ENCODE assay signal across 12 cellular contexts in the genomic region with DNA sequence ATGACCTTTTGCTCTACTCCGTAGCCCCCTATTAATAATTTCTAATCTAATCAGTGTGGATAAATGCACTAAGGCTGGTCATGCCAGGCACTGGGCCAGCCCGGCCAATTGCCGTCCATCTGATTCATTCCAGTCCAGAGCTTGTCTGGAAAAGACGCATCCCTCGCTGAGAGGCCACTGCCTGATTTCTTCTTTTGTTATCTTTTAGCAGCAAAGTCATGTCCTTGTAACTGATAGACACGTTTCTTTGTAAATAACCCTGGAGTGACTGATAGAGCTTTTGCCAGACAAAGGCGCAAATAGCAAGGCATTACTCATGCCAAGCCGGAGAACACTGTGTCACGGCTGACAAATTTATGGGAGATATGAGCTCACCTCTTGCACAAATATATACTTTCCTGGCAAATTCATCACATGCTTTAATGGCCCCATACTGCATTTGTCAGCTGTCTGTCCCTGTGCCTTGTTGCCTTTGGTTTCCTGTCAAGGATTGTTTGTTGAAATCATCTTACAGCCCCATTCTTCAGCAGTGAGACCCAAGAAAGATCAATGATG.
DNase-seq lines count a peak whose midpoint lies in the region; ATAC-seq and TF ChIP-seq lines count a peak whose summit lies in the region.
"Had no signal": no experiment of that assay in that cellular context is flagged by ENCODE, and none has a peak within 500 bp of the region (broad histone marks: within the 10 kb centered on the region; RNA-seq: fewer than 3 reads in every experiment).

No MANE protein-coding gene starts in this region.

- intact Hi-C loops in left ventricle myocardium inferior (cut with micrococcal nuclease), result no loop called here

- H3K9ac ChIP-seq in smooth muscle cell (ENCODE audit: low read depth), result peak overlapping the region; percentile 36
- H3K9ac ChIP-seq: KMS-11 had no signal

- 11% methylated on average over 9 of the region's 9 CpGs for WGBS in smooth muscle cell (ENCODE audit: low lambda C conversion rate)

- no peak for ATAC-seq in stimulated activated effector memory CD8-positive, alpha-beta T cell treated with anti-CD3 and anti-CD28 coated beads, Interleukin-12 subunit alpha, Interleukin-12 subunit beta, amount 100 ng/mL, for 72 hours
- no peak for ATAC-seq in GM18520 (IDR thresholded peaks at IDR 0.05; ENCODE audit: unreplicated experiment)
- ATAC-seq: T-cell had no signal

- H3K9me3 Mint-ChIP-seq in stimulated activated effector memory CD8-positive, alpha-beta T cell treated with anti-CD3 and anti-CD28 coated beads, Interleukin-12 subunit alpha, Interleukin-12 subunit beta, amount 100 ng/mL, for 72 hours, result no peaks in the 10 kb centered on the region
- H3K9me3 Mint-ChIP-seq: H9 had no signal

- no peaks in the 10 kb centered on the region for H3K79me2 ChIP-seq in smooth muscle cell (ENCODE audit: low read depth)

- no peaks in the 10 kb centered on the region for H3F3A ChIP-seq in smooth muscle cell (ENCODE audit: low read depth)

- no peaks in the 10 kb centered on the region for H3K9me3 ChIP-seq in left ventricle myocardium inferior (replicated peaks)
- H3K9me3 ChIP-seq in smooth muscle cell (replicated peaks; ENCODE audit: low read depth), result no peaks in the 10 kb centered on the region

- H3K4me1 Mint-ChIP-seq in stimulated activated effector memory CD8-positive, alpha-beta T cell treated with anti-CD3 and anti-CD28 coated beads, Interleukin-12 subunit alpha, Interleukin-12 subunit beta, amount 100 ng/mL, for 72 hours, result no peaks in the 10 kb centered on the region
- H3K4me1 Mint-ChIP-seq: H9, T-cell had no signal

- peak overlapping the region; percentile 50 for H3K4me2 ChIP-seq in smooth muscle cell
- H3K4me2 ChIP-seq: KMS-11 had no signal

- H3K4me1 ChIP-seq in left ventricle myocardium inferior (peaks cover 19% of the 10 kb centered on the region), smooth muscle cell (ENCODE audit: low read depth) (no peaks in the 10 kb centered on the region)

- H3K4me3 ChIP-seq in left ventricle myocardium inferior, result no peak overlapping the region
- H3K4me3 ChIP-seq in smooth muscle cell, result no peak overlapping the region

- no peaks in the 10 kb centered on the region for H3K36me3 Mint-ChIP-seq in stimulated activated effector memory CD8-positive, alpha-beta T cell treated with anti-CD3 and anti-CD28 coated beads, Interleukin-12 subunit alpha, Interleukin-12 subunit beta, amount 100 ng/mL, for 72 hours
- H3K36me3 Mint-ChIP-seq: T-cell had no signal

- no peak overlapping the region for H3K4me3 Mint-ChIP-seq in stimulated activated effector memory CD8-positive, alpha-beta T cell treated with anti-CD3 and anti-CD28 coated beads, Interleukin-12 subunit alpha, Interleukin-12 subunit beta, amount 100 ng/mL, for 72 hours
- H3K4me3 Mint-ChIP-seq: H9, T-cell had no signal

- no peak overlapping the region for H3K27ac Mint-ChIP-seq in stimulated activated effector memory CD8-positive, alpha-beta T cell treated with anti-CD3 and anti-CD28 coated beads, Interleukin-12 subunit alpha, Interleukin-12 subunit beta, amount 100 ng/mL, for 72 hours
- H3K27ac Mint-ChIP-seq: H9, T-cell had no signal

- DNase-seq in HT1080 (ENCODE audit: low read depth), result peak; percentile 88
- DNase-seq in left ventricle myocardium inferior, result peak; percentile 62
- DNase-seq in smooth muscle cell (lab: John Stamatoyannopoulos, UW; ENCODE audit: unreplicated experiment), result no peak
- DNase-seq in MV-4-11 (lab: John Stamatoyannopoulos, UW), result no peak
- DNase-seq in stimulated activated effector memory CD8-positive, alpha-beta T cell treated with anti-CD3 and anti-CD28 coated beads, Interleukin-12 subunit alpha, Interleukin-12 subunit beta, amount 100 ng/mL, for 72 hours (ENCODE audit: low spot score in 2 of 2), result no peak
- DNase-seq: activated naive CD4-positive, alpha-beta T cell; H9; head of caudate nucleus; T-cell had no signal

- H4K20me1 ChIP-seq in smooth muscle cell (ENCODE audit: low read depth), result no peaks in the 10 kb centered on the region

- H3K27me3 ChIP-seq in left ventricle myocardium inferior (ENCODE audit: low read depth), result no peaks in the 10 kb centered on the region
- no peaks in the 10 kb centered on the region for H3K27me3 ChIP-seq in smooth muscle cell (ENCODE audit: low read depth)

- no peaks in the 10 kb centered on the region for H3K36me3 ChIP-seq in left ventricle myocardium inferior
- no peaks in the 10 kb centered on the region for H3K36me3 ChIP-seq in smooth muscle cell (ENCODE audit: low read depth)

- TF ChIP-seq CTCF in VCaP (conservative IDR thresholded peaks at IDR 0.05) (no peak), left ventricle myocardium inferior (IDR thresholded peaks at IDR 0.05; ENCODE audit: borderline replicate concordance) (no peak), smooth muscle cell (IDR thresholded peaks at IDR 0.05; ENCODE audit: borderline replicate concordance, insufficient read depth, poor library complexity, severe bottlenecking) (no peak)

- H2AFZ ChIP-seq in smooth muscle cell (ENCODE audit: low read depth), result peak overlapping the region; percentile 59

- H3K27ac ChIP-seq in VCaP, result peak overlapping the region; percentile 61
- peak overlapping the region; percentile 79 for H3K27ac ChIP-seq in left ventricle myocardium inferior (replicated peaks)
- H3K27ac ChIP-seq in smooth muscle cell (ENCODE audit: low read depth), result peak overlapping the region; percentile 70
- H3K27ac ChIP-seq: KMS-11 had no signal

Comparison
In these comparisons a context has a peak if more than half of its experiments do, and no peak if none do; other contexts are left out.
1. DNase-seq: peak in HT1080 (single experiment) and left ventricle myocardium inferior (single experiment); none in smooth muscle cell (single experiment), MV-4-11 (single experiment) and stimulated activated effector memory CD8-positive, alpha-beta T cell treated with anti-CD3 and anti-CD28 coated beads, Interleukin-12 subunit alpha, Interleukin-12 subunit beta, amount 100 ng/mL, for 72 hours (0 of 2).
2. Peak in every context shown above with its lines, with median percentiles within 50 percentile points of each other: H3K27ac ChIP-seq.